Comparison of ENCODE assay signal across 15 cellular contexts in genomic region chr11:10407055-10407454, GRCh38. TPM values are rescaled to one million over a fixed set of nuclear protein-coding genes. Genes with fewer than 3 reads are reported as not detected.
A peak's percentile ranks its signal among the peaks of the same experiment; 100 is the strongest.
DNase-seq lines count a peak whose midpoint lies in the region; ATAC-seq and TF ChIP-seq lines count a peak whose summit lies in the region.
"Had no signal": no experiment of that assay in that cellular context is flagged by ENCODE, and none has a peak within 500 bp of the region (broad histone marks: within the 10 kb centered on the region; RNA-seq: fewer than 3 reads in every experiment).

No MANE protein-coding gene starts in this region.

- H3K27me3 Mint-ChIP-seq in Calu3 (ENCODE audit: unreplicated experiment): peaks cover 15% of the 10 kb centered on the region
- H3K27me3 Mint-ChIP-seq: B cell had no signal

- intact Hi-C loops in left ventricle myocardium inferior (cut with micrococcal nuclease): loop anchor here (5.0 kb wide), 1 partner anchor 330 kb away; no protein-coding TSS in a partner anchor
- intact Hi-C loops in vagina (cut with DNase I): no loop called here
- intact Hi-C loops in Calu3 (cut with micrococcal nuclease; ENCODE audit: unreplicated experiment): loop anchor here (2.0 kb wide), 1 partner anchor 108 kb away; no protein-coding TSS in a partner anchor
- intact Hi-C loops in ascending aorta (cut with DNase I): loop anchor here (5.0 to 10.0 kb wide), 4 partner anchors 108 to 220 kb away; partner anchors contain the start of genes LYVE1 and RNF141

- H3K9me3 ChIP-seq in right atrium auricular region (no peaks in the 10 kb centered on the region), left ventricle myocardium inferior (replicated peaks) (no peaks in the 10 kb centered on the region), vagina (no peaks in the 10 kb centered on the region), ascending aorta (no peaks in the 10 kb centered on the region)
- H3K9me3 ChIP-seq: pancreas, Peyer's patch had no signal

- H3K4me3 Mint-ChIP-seq in Calu3 (ENCODE audit: low read depth, unreplicated experiment): no peak overlapping the region
- H3K4me3 Mint-ChIP-seq: activated CD8-positive, alpha-beta T cell treated with anti-CD3 and anti-CD28 coated beads, Interleukin-2, amount 10 ng/mL, durations not matched to agents 7 days and 5 days; B cell had no signal

- DNase-seq in right atrium auricular region (ENCODE audit: low spot score) (peak; percentile 40), left ventricle myocardium inferior (no peak), SW480 (ENCODE audit: low spot score) (peak; percentile 47), foreskin keratinocyte (peak; percentile 82 to 93), vagina (ENCODE audit: extremely low spot score in 2 of 2) (peak in 1 of 2 donors; percentile 64), Calu3 (no peak), ascending aorta (ENCODE audit: low spot score in 2 of 2) (no peak)
- DNase-seq: activated CD8-positive, alpha-beta T cell treated with anti-CD3 and anti-CD28 coated beads, Interleukin-2, amount 10 ng/mL, durations not matched to agents 7 days and 5 days; NCI-H1417; pancreas had no signal

- H3K4me1 Mint-ChIP-seq in Calu3 (ENCODE audit: low read depth, unreplicated experiment): peaks cover 12% of the 10 kb centered on the region

- no peaks in the 10 kb centered on the region for H3K36me3 Mint-ChIP-seq in Calu3 (ENCODE audit: insufficient read depth, unreplicated experiment)

- CTCF ChIA-PET in Calu3 (lab: Charles Lee): interaction anchor here (1.4 kb wide), 2 partner anchors 41 to 329 kb away, joined by 8 to 14 read pairs; no protein-coding TSS in a partner anchor

- peak; percentile 88 for ATAC-seq in foreskin keratinocyte
- ATAC-seq in GM18520 (IDR thresholded peaks at IDR 0.05; ENCODE audit: unreplicated experiment): no peak
- ATAC-seq: activated CD8-positive, alpha-beta T cell treated with anti-CD3 and anti-CD28 coated beads, Interleukin-2, amount 10 ng/mL, durations not matched to agents 7 days and 5 days; GM12878 had no signal

- no peak for TF ChIP-seq CTCF in right atrium auricular region (IDR thresholded peaks at IDR 0.05)
- no peak for TF ChIP-seq CTCF in left ventricle myocardium inferior (IDR thresholded peaks at IDR 0.05; ENCODE audit: borderline replicate concordance)
- peak; percentile 7 for TF ChIP-seq CTCF in foreskin keratinocyte (conservative IDR thresholded peaks at IDR 0.05)
- no peak for TF ChIP-seq CTCF in vagina (IDR thresholded peaks at IDR 0.05)
- no peak for TF ChIP-seq CTCF in Calu3 (IDR thresholded peaks at IDR 0.05; ENCODE audit: unreplicated experiment)
- TF ChIP-seq CTCF in ascending aorta (IDR thresholded peaks at IDR 0.05): no peak

- H3K36me3 ChIP-seq in right atrium auricular region (no peaks in the 10 kb centered on the region), left ventricle myocardium inferior (no peaks in the 10 kb centered on the region), vagina (no peaks in the 10 kb centered on the region), ascending aorta (no peaks in the 10 kb centered on the region)
- H3K36me3 ChIP-seq: cardiac muscle cell, pancreas, Peyer's patch had no signal

- no peak for TF ChIP-seq POLR2A in vagina (IDR thresholded peaks at IDR 0.05)

- H3K27ac ChIP-seq in right atrium auricular region: peak overlapping the region in 1 of 2 donors; percentile 35
- no peak overlapping the region for H3K27ac ChIP-seq in left ventricle myocardium inferior (replicated peaks)
- H3K27ac ChIP-seq in foreskin keratinocyte: peak overlapping the region; percentile 48
- peak overlapping the region; percentile 46 for H3K27ac ChIP-seq in vagina
- no peak overlapping the region for H3K27ac ChIP-seq in ascending aorta
- H3K27ac ChIP-seq: cardiac muscle cell, pancreas, Peyer's patch had no signal

- H3K4me3 ChIP-seq in right atrium auricular region (no peak overlapping the region), left ventricle myocardium inferior (no peak overlapping the region), vagina (no peak overlapping the region), ascending aorta (no peak overlapping the region)
- H3K4me3 ChIP-seq: cardiac muscle cell, GM12878, pancreas, Peyer's patch had no signal

- no peaks in the 10 kb centered on the region for H3K27me3 ChIP-seq in right atrium auricular region
- no peaks in the 10 kb centered on the region for H3K27me3 ChIP-seq in left ventricle myocardium inferior (ENCODE audit: low read depth)
- H3K27me3 ChIP-seq in foreskin keratinocyte: no peaks in the 10 kb centered on the region
- H3K27me3 ChIP-seq in vagina: no peaks in the 10 kb centered on the region
- no peaks in the 10 kb centered on the region for H3K27me3 ChIP-seq in ascending aorta
- H3K27me3 ChIP-seq: pancreas, Peyer's patch had no signal

- peaks cover 0 to 20% of the 10 kb centered on the region in 2 donors for H3K4me1 ChIP-seq in right atrium auricular region
- peaks cover 18% of the 10 kb centered on the region for H3K4me1 ChIP-seq in left ventricle myocardium inferior
- peaks cover 14% of the 10 kb centered on the region for H3K4me1 ChIP-seq in foreskin keratinocyte
- H3K4me1 ChIP-seq in vagina: peaks cover 25% of the 10 kb centered on the region
- H3K4me1 ChIP-seq in ascending aorta: no peaks in the 10 kb centered on the region
- H3K4me1 ChIP-seq: pancreas had no signal

- no peaks in the 10 kb centered on the region for H3K9me3 Mint-ChIP-seq in Calu3 (ENCODE audit: low read depth, unreplicated experiment)

- no peak overlapping the region for H3K27ac Mint-ChIP-seq in Calu3 (ENCODE audit: unreplicated experiment)
- H3K27ac Mint-ChIP-seq: activated CD8-positive, alpha-beta T cell treated with anti-CD3 and anti-CD28 coated beads, Interleukin-2, amount 10 ng/mL, durations not matched to agents 7 days and 5 days; B cell had no signal

- BruUV-seq in Calu3 (replicated peaks; lab: Mats Ljungman, UMichigan): no TSS peak

RNA-seq across cellular contexts. Expression of gene AMPD3, which starts 48.0 kb away (rescaled TPM):
- 1 to 10 TPM; 2.8 to 5.3 TPM for total RNA-seq in right atrium auricular region
- 3.4 TPM for total RNA-seq in left ventricle myocardium inferior
- total RNA-seq in foreskin keratinocyte: 7.6 and 8.8 TPM in 2 replicates
- 3.4 and 3.6 TPM in 2 replicates for polyA plus RNA-seq in foreskin keratinocyte
- 20.1 TPM for total RNA-seq in vagina
- 2.1 and 3.1 TPM in 2 replicates for total RNA-seq in Calu3 (2022)
- total RNA-seq in ascending aorta: 2.3 TPM

Comparison
In these comparisons a context has a peak if more than half of its experiments do, and no peak if none do; other contexts are left out.
1. DNase-seq: peak in right atrium auricular region (single experiment), SW480 (single experiment) and foreskin keratinocyte (2 of 2); none in left ventricle myocardium inferior (single experiment), Calu3 (single experiment) and ascending aorta (0 of 2).
2. H3K27ac ChIP-seq: peak in foreskin keratinocyte (single experiment) and vagina (single experiment); none in left ventricle myocardium inferior (single experiment) and ascending aorta (0 of 2).